In genomic region chr10:98134117-98134430, GRCh38 we compare ENCODE assay signal across 8 cellular contexts. TPM values are rescaled to one million over a fixed set of nuclear protein-coding genes. Genes with fewer than 3 reads are reported as not detected.
A peak's percentile ranks its signal among the peaks of the same experiment; 100 is the strongest.
DNase-seq lines count a peak whose midpoint lies in the region; ATAC-seq and TF ChIP-seq lines count a peak whose summit lies in the region.

No MANE protein-coding gene starts in this region.

- H3K27ac Mint-ChIP-seq in activated CD8-positive, alpha-beta memory T cell treated with anti-CD3 and anti-CD28 coated beads, Interleukin-2, amount 10 ng/mL, durations not matched to agents 7 days and 5 days = peak overlapping the region; percentile 94
- peak overlapping the region; percentile 96 for H3K27ac Mint-ChIP-seq in activated naive CD8-positive, alpha-beta T cell

- TF ChIP-seq CTCF in left lung (IDR thresholded peaks at IDR 0.05) = no peak
- TF ChIP-seq CTCF in thyroid gland (IDR thresholded peaks at IDR 0.05) = no peak

- H3K36me3 ChIP-seq in left lung = no peaks in the 10 kb centered on the region
- H3K36me3 ChIP-seq in thyroid gland = no peaks in the 10 kb centered on the region

- H3K4me1 ChIP-seq in left lung (peaks cover 0 to 43% of the 10 kb centered on the region in 2 donors), thyroid gland (peaks cover 5 to 11% of the 10 kb centered on the region in 2 donors)

- CTCF ChIA-PET in activated CD8-positive, alpha-beta memory T cell treated with anti-CD3 and anti-CD28 coated beads, Interleukin-2, amount 10 ng/mL, durations not matched to agents 7 days and 5 days (lab: Charles Lee) = interaction anchor here (0.7 to 1.5 kb wide), 3 partner anchors 9 to 219 kb away, joined by 3 to 4 read pairs (median 4); no protein-coding TSS in a partner anchor

- ATAC-seq in activated CD8-positive, alpha-beta memory T cell treated with anti-CD3 and anti-CD28 coated beads, Interleukin-2, amount 10 ng/mL, durations not matched to agents 7 days and 5 days = no peak
- ATAC-seq in left lung (no peak), HG03095 (IDR thresholded peaks at IDR 0.05; ENCODE audit: unreplicated experiment) (no peak), left colon (no peak)

- peaks cover 37% of the 10 kb centered on the region for H3K4me1 Mint-ChIP-seq in activated CD8-positive, alpha-beta memory T cell treated with anti-CD3 and anti-CD28 coated beads, Interleukin-2, amount 10 ng/mL, durations not matched to agents 7 days and 5 days
- peaks cover 39% of the 10 kb centered on the region for H3K4me1 Mint-ChIP-seq in activated naive CD8-positive, alpha-beta T cell (ENCODE audit: low read depth)

- H3K27me3 Mint-ChIP-seq in activated CD8-positive, alpha-beta memory T cell treated with anti-CD3 and anti-CD28 coated beads, Interleukin-2, amount 10 ng/mL, durations not matched to agents 7 days and 5 days = peaks cover 4% of the 10 kb centered on the region
- H3K27me3 Mint-ChIP-seq in activated naive CD8-positive, alpha-beta T cell = peaks cover 2% of the 10 kb centered on the region

- H3K9me3 ChIP-seq in left lung (no peaks in the 10 kb centered on the region), thyroid gland (no peaks in the 10 kb centered on the region)

- peak overlapping the region; percentile 91 for H3K4me3 Mint-ChIP-seq in activated CD8-positive, alpha-beta memory T cell treated with anti-CD3 and anti-CD28 coated beads, Interleukin-2, amount 10 ng/mL, durations not matched to agents 7 days and 5 days
- H3K4me3 Mint-ChIP-seq in activated naive CD8-positive, alpha-beta T cell = peak overlapping the region; percentile 95

- WGBS in thyroid gland, 2 donors = 66 to 70% methylated on average over 5 of the region's 5 CpGs

- TF ChIP-seq POLR2A in thyroid gland (IDR thresholded peaks at IDR 0.05) = no peak

- H3K27me3 ChIP-seq in left lung (no peaks in the 10 kb centered on the region), thyroid gland (no peaks in the 10 kb centered on the region)

- H3K36me3 Mint-ChIP-seq in activated CD8-positive, alpha-beta memory T cell treated with anti-CD3 and anti-CD28 coated beads, Interleukin-2, amount 10 ng/mL, durations not matched to agents 7 days and 5 days = peaks cover 13% of the 10 kb centered on the region
- H3K36me3 Mint-ChIP-seq in activated naive CD8-positive, alpha-beta T cell = peaks cover 2% of the 10 kb centered on the region

- DNase-seq in activated CD8-positive, alpha-beta memory T cell treated with anti-CD3 and anti-CD28 coated beads, Interleukin-2, amount 10 ng/mL, durations not matched to agents 7 days and 5 days = no peak
- no peak for DNase-seq in activated CD8-positive, alpha-beta memory T cell treated with anti-CD3 and anti-CD28 coated beads, Interleukin-2, amount 50 U/mL, for 4 hours
- DNase-seq in left lung = no peak
- no peak for DNase-seq in thyroid gland
- no peak for DNase-seq in NK-92 treated with Interleukin-12 subunit alpha and Interleukin-12 subunit beta, amount 100 ng/mL, for 24 hours (lab: John Stamatoyannopoulos, UW)
- DNase-seq in left colon = no peak

- peak overlapping the region; percentile 77 to 82 for H3K4me3 ChIP-seq in left lung
- H3K4me3 ChIP-seq in thyroid gland (replicated peaks in 1 of 3) = peak overlapping the region; percentile 39 to 86 (median 76)

- intact Hi-C loops in left lung (cut with DNase I) (no loop called here), thyroid gland (cut with DNase I) (no loop called here), left colon (cut with DNase I, micrococcal nuclease) (no loop called here)

- H3K27ac ChIP-seq in left lung = peak overlapping the region; percentile 92 to 93
- peak overlapping the region in 2 of 3 donors; percentile 90 to 93 for H3K27ac ChIP-seq in thyroid gland

- peaks cover 4% of the 10 kb centered on the region for H3K9me3 Mint-ChIP-seq in activated CD8-positive, alpha-beta memory T cell treated with anti-CD3 and anti-CD28 coated beads, Interleukin-2, amount 10 ng/mL, durations not matched to agents 7 days and 5 days (ENCODE audit: low read depth)
- H3K9me3 Mint-ChIP-seq in activated naive CD8-positive, alpha-beta T cell (ENCODE audit: low read depth) = no peaks in the 10 kb centered on the region

RNA-seq across cellular contexts. Expression of gene R3HCC1L, which starts 0.4 kb away (rescaled TPM):
- total RNA-seq in activated CD8-positive, alpha-beta memory T cell treated with anti-CD3 and anti-CD28 coated beads, Interleukin-2, amount 10 ng/mL, durations not matched to agents 7 days and 5 days = 10 to 100 TPM; 17.4 to 19.1 TPM
- total RNA-seq in left lung (10 to 100 TPM; 10.3 to 13.8 TPM), thyroid gland (10 to 100 TPM; 15.9 to 20.3 (median 18.6) TPM), left colon (10 to 100 TPM; 13.9 to 18.1 TPM)
